8 cellular contexts compared by ENCODE assay signal in genomic region chrX:71622347-71623104, GRCh38. TPM values are rescaled to one million over a fixed set of nuclear protein-coding genes. Genes with fewer than 3 reads are reported as not detected.
A peak's percentile ranks its signal among the peaks of the same experiment; 100 is the strongest.
DNase-seq lines count a peak whose midpoint lies in the region; ATAC-seq and TF ChIP-seq lines count a peak whose summit lies in the region.

No MANE protein-coding gene starts in this region.

- H3K27me3 ChIP-seq in DOHH2 (ENCODE audit: control insufficient read depth, low read length): no peaks in the 10 kb centered on the region

- H3K4me2 ChIP-seq in DOHH2 (ENCODE audit: low read length): peak overlapping the region; percentile 37

- H3K9me3 Mint-ChIP-seq in central memory CD8-positive, alpha-beta T cell: no peaks in the 10 kb centered on the region

- TF ChIP-seq CTCF in DOHH2 (IDR thresholded peaks at IDR 0.05; ENCODE audit: low read depth, low read length, poor library complexity, severe bottlenecking): peak; percentile 12

- no peaks in the 10 kb centered on the region for H3K36me3 ChIP-seq in DOHH2 (ENCODE audit: control insufficient read depth, low read length)

- H4K20me1 ChIP-seq in DOHH2 (ENCODE audit: control insufficient read depth, insufficient read depth, low read depth, low read length): no peaks in the 10 kb centered on the region

- DNase-seq in Kasumi-1 (lab: John Stamatoyannopoulos, UW) (peak; percentile 29 to 44), left lobe of liver (ENCODE audit: low spot score) (peak; percentile 55)
- peak; percentile 46 to 59 for DNase-seq in activated CD4-positive, alpha-beta T cell treated with anti-CD3 and anti-CD28 coated beads for 24 hours (ENCODE audit: low read depth in 2 of 2)
- peak; percentile 43 to 77 for DNase-seq in central memory CD8-positive, alpha-beta T cell (ENCODE audit: low spot score in 2 of 2)
- DNase-seq in stimulated activated CD4-positive, alpha-beta T cell treated with anti-CD3 and anti-CD28 coated beads, TNF-alpha, amount 100 ng/mL, for 24 hours (ENCODE audit: low read depth in 3 of 3): peak; percentile 40 to 63 (median 46)

- H3K4me1 Mint-ChIP-seq in central memory CD8-positive, alpha-beta T cell: peaks cover 45% of the 10 kb centered on the region

- H3K4me3 ChIP-seq in DOHH2 (ENCODE audit: low read length): no peak overlapping the region

- no peaks in the 10 kb centered on the region for H3K27me3 Mint-ChIP-seq in central memory CD8-positive, alpha-beta T cell

- H3K4me3 Mint-ChIP-seq in central memory CD8-positive, alpha-beta T cell: peak overlapping the region; percentile 80

- no peaks in the 10 kb centered on the region for H3K9me3 ChIP-seq in DOHH2 (ENCODE audit: control insufficient read depth, insufficient read depth, low read length)

- peak; percentile 45 for ATAC-seq in GM21529 (IDR thresholded peaks at IDR 0.05; ENCODE audit: unreplicated experiment)
- ATAC-seq in central memory CD8-positive, alpha-beta T cell (replicated peaks; ENCODE audit: extremely low read depth, poor library complexity, severe bottlenecking): peak; percentile 66
- ATAC-seq in left lobe of liver: peak; percentile 87
- ATAC-seq in HG03039 (IDR thresholded peaks at IDR 0.05; ENCODE audit: unreplicated experiment): no peak

- H3K27ac Mint-ChIP-seq in central memory CD8-positive, alpha-beta T cell (ENCODE audit: low read depth): peak overlapping the region; percentile 98

- no peaks in the 10 kb centered on the region for H3K79me2 ChIP-seq in DOHH2 (ENCODE audit: control insufficient read depth, low read length)

- H3K4me1 ChIP-seq in DOHH2 (ENCODE audit: control insufficient read depth, low read length): peaks cover 18% of the 10 kb centered on the region

- peaks cover 28% of the 10 kb centered on the region for H3K36me3 Mint-ChIP-seq in central memory CD8-positive, alpha-beta T cell (ENCODE audit: insufficient read depth)

- H3K9me2 ChIP-seq in DOHH2 (replicated peaks; ENCODE audit: control insufficient read depth, low read length): no peaks in the 10 kb centered on the region

- no peak overlapping the region for H3K27ac ChIP-seq in DOHH2 (ENCODE audit: low read depth, low read length)

- no peaks in the 10 kb centered on the region for H3F3A ChIP-seq in DOHH2 (ENCODE audit: control insufficient read depth, insufficient read depth)

RNA-seq across cellular contexts. Expression of gene CXCR3, which starts 4.2 kb away (rescaled TPM):
- 0.13 TPM for total RNA-seq in left lobe of liver

RNA-seq across cellular contexts. Expression of gene GCNA, which starts 44.3 kb away (rescaled TPM):
- total RNA-seq in left lobe of liver: 0.83 TPM
